In the genomic region with DNA sequence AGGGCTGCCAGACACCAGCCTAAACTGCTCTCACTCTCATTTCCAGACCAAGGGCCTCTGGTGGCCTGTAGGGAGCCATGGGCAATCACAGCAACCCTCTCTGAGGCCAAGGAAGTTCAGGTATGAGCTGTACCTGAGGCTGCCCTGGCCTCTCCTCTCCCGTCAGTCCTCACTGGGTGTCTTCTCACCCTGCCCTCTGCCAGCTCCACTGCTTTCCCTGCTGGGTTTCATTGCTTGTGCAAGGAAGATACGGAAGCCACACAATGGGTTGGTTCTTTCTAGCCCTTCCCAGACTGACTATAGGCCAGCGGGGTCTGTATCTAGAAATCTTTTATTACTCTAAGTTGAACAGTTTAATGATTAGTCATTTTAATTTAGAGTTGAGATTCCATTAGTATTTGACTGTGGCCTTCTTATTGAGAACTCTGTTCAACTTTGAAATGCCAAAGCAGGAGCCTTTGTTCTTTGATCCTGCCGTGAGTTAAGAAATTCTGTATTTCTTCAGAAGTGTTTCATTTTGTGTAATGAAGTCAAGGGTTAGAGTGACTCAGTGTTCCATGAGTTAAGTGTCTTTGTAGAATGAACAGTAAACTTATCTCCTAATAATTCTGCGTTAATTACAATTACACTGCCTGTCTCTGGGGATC, we compare ENCODE assay signal across 1 cellular context.
TF ChIP-seq lines count a peak whose summit lies in the region.

No MANE protein-coding gene starts in this region.

TF ChIP-seq in A549, 52 proteins besides CTCF, POLR2A, EP300 and RAD21 (continued from another document):
- TF ChIP-seq, protein P1, sequence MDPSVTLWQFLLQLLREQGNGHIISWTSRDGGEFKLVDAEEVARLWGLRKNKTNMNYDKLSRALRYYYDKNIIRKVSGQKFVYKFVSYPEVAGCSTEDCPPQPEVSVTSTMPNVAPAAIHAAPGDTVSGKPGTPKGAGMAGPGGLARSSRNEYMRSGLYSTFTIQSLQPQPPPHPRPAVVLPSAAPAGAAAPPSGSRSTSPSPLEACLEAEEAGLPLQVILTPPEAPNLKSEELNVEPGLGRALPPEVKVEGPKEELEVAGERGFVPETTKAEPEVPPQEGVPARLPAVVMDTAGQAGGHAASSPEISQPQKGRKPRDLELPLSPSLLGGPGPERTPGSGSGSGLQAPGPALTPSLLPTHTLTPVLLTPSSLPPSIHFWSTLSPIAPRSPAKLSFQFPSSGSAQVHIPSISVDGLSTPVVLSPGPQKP (IDR thresholded peaks at IDR 0.05; ENCODE audit: low read depth, low read length), result no peak
- TF ChIP-seq ZFP36 (IDR thresholded peaks at IDR 0.05; ENCODE audit: borderline replicate concordance, partially characterized antibody) (no peak), TP53 (CRISPR knock-in tag; IDR thresholded peaks at IDR 0.05) (no peak), EHMT2 (IDR thresholded peaks at IDR 0.05; ENCODE audit: low read depth) (no peak)
